20 cellular contexts compared by ENCODE assay signal in genomic region chr15:27250223-27250622, GRCh38.
DNase-seq lines count a peak whose midpoint lies in the region; ATAC-seq and TF ChIP-seq lines count a peak whose summit lies in the region.
"Had no signal": no experiment of that assay in that cellular context is flagged by ENCODE, and none has a peak within 500 bp of the region (broad histone marks: within the 10 kb centered on the region; RNA-seq: fewer than 3 reads in every experiment).

No MANE protein-coding gene starts in this region.

- ATAC-seq in HG03442 (IDR thresholded peaks at IDR 0.05; ENCODE audit: unreplicated experiment) (no peak), HG03439 (IDR thresholded peaks at IDR 0.05; ENCODE audit: unreplicated experiment) (no peak)
- ATAC-seq: heart left ventricle; naive thymus-derived CD4-positive, alpha-beta T cell had no signal

- no peak overlapping the region for H3K4me3 Mint-ChIP-seq in nephron progenitor cell
- H3K4me3 Mint-ChIP-seq: CD14-positive monocyte; naive thymus-derived CD4-positive, alpha-beta T cell had no signal

- no peaks in the 10 kb centered on the region for H3K9me3 Mint-ChIP-seq in nephron progenitor cell

- TF ChIP-seq CTCF in LNCaP clone FGC (IDR thresholded peaks at IDR 0.05; ENCODE audit: control insufficient read depth, extremely low read depth, insufficient read depth) (peak; percentile 7; the same call in 1 of the 2 replicates), nephron progenitor cell (IDR thresholded peaks at IDR 0.05) (no peak)

- peak; percentile 55 for DNase-seq in DMS 273 (lab: John Stamatoyannopoulos, UW; ENCODE audit: unreplicated experiment)
- DNase-seq in DMS 273 treated with DMSO at 0.1 percent for 48 hours (lab: John Stamatoyannopoulos, UW), result no peak
- peak; percentile 15 for DNase-seq in LNCaP clone FGC (ENCODE audit: low read depth)
- peak; percentile 71 for DNase-seq in NCI-H774 (lab: John Stamatoyannopoulos, UW)
- DNase-seq in kidney tubule cell (ENCODE audit: low spot score), result peak; percentile 80
- no peak for DNase-seq in nephron progenitor cell
- DNase-seq: activated CD4-positive, alpha-beta T cell treated with anti-CD3 and anti-CD28 coated beads for 1 hour; activated gamma-delta T cell treated with Interleukin-2 at 50 U/mL for 16 hours; central memory CD4-positive, alpha-beta T cell; effector CD4-positive, alpha-beta T cell; heart left ventricle; naive thymus-derived CD4-positive, alpha-beta T cell; Right ventricle myocardium superior; spleen; T-helper 2 cell; thyroid gland had no signal

- H3K36me3 Mint-ChIP-seq in nephron progenitor cell (ENCODE audit: low read depth), result no peaks in the 10 kb centered on the region
- H3K36me3 Mint-ChIP-seq: CD14-positive monocyte; naive thymus-derived CD4-positive, alpha-beta T cell had no signal

- no peaks in the 10 kb centered on the region for H3K4me1 Mint-ChIP-seq in nephron progenitor cell
- H3K4me1 Mint-ChIP-seq: CD14-positive monocyte; naive thymus-derived CD4-positive, alpha-beta T cell had no signal

- H3K27me3 Mint-ChIP-seq in nephron progenitor cell (ENCODE audit: low read depth, poor library complexity), result peaks cover 11% of the 10 kb centered on the region

- no peak overlapping the region for H3K27ac Mint-ChIP-seq in nephron progenitor cell
- H3K27ac Mint-ChIP-seq: naive thymus-derived CD4-positive, alpha-beta T cell had no signal

- H3K4me3 ChIP-seq in LNCaP clone FGC (ENCODE audit: low read depth, low read length), result no peak overlapping the region
- H3K4me3 ChIP-seq: heart left ventricle, prostate gland, spleen, thyroid gland had no signal

Comparison
In these comparisons a context has a peak if more than half of its experiments do, and no peak if none do; other contexts are left out.
1. DNase-seq: peak in DMS 273 (single experiment), LNCaP clone FGC (single experiment), NCI-H774 (single experiment) and kidney tubule cell (single experiment); none in DMS 273 treated with DMSO at 0.1 percent for 48 hours (single experiment) and nephron progenitor cell (single experiment).